In the genomic region with DNA sequence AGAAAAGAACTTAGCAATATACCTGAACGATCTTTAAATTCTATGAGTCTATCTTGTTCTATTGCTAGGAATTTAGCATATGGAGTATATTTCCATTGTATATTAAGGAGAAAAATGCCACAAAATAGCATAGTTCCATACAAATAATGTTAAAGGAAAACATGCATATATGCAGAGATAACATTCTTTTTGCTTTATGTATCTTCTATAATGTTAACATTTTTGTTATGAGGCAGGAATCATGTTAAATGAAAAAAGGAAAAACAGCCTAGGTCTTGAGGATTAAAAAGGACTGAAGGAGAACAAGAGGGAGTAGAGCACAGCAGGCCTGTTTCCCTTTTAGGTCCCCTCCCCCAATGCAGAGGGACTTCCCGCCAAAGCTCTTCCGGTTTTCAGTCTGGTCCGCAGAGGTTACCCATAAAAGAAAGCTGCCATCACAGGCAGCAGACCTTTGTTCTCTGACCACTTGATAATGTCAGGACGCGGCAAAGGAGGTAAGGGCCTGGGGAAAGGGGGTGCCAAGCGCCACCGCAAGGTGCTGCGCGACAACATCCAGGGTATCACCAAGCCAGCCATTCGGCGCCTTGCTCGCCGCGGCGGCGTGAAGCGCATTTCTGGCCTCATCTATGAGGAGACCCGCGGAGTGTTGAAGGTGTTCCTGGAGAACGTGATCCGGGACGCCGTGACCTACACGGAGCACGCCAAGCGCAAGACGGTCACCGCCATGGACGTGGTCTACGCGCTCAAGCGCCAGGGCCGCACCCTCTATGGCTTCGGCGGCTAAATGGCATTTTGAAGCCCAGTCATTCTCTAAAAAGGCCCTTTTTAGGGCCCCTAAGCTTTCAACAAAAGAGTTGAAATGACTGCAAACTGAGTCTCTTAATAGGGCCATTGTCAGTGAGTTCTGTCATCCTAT, we compare ENCODE assay signal across 8 cellular contexts.
DNase-seq lines count a peak whose midpoint lies in the region; ATAC-seq, FAIRE-seq and TF ChIP-seq lines count a peak whose summit lies in the region.

No MANE protein-coding gene starts in this region.

- DNase-seq in A549 (ENCODE audit: low read depth in 1 of 2, low spot score in 1 of 2) (peak in 1 of 2 experiments; percentile 84), adrenal gland (peak in 4 of 7 donors; percentile 27 to 51 (median 40)), small intestine (peak; percentile 87), HuH-7 (ENCODE audit: low spot score) (no peak)

- H3K9me3 ChIP-seq in A549: no peaks in the 10 kb centered on the region
- H3K9me3 ChIP-seq in adrenal gland (replicated peaks in 1 of 3): no peaks in the 10 kb centered on the region
- no peaks in the 10 kb centered on the region for H3K9me3 ChIP-seq in iPS-15b (ENCODE audit: control insufficient read depth, insufficient read depth, low read length)
- H3K9me3 ChIP-seq in small intestine (ENCODE audit: control insufficient read depth, low read depth): no peaks in the 10 kb centered on the region

- CTCF ChIA-PET in A549 (lab: Yijun Ruan, JAX): interaction anchor here (1.6 kb wide), 2 partner anchors 8 to 12 kb away, joined by 5 to 7 read pairs; a partner anchor contains a TSS

- H3K36me3 ChIP-seq in adrenal gland (replicated peaks in 1 of 2): no peaks in the 10 kb centered on the region
- no peaks in the 10 kb centered on the region for H3K36me3 ChIP-seq in iPS-15b (ENCODE audit: control insufficient read depth, insufficient read depth, low read length)
- H3K36me3 ChIP-seq in small intestine (ENCODE audit: control insufficient read depth in 2 of 2, insufficient read depth in 2 of 2, low read length in 2 of 2): peaks cover 0 to 2% of the 10 kb centered on the region in 2 donors

- TF ChIP-seq EP300 in A549 (IDR thresholded peaks at IDR 0.05): 0 out of 5 replicates have a peak, but pooled peaks of 1 of the 2 experiments have one; percentile 23

- H3K4me1 ChIP-seq in A549: peaks cover 54% of the 10 kb centered on the region
- H3K4me1 ChIP-seq in adrenal gland (replicated peaks in 1 of 2): peaks cover 5 to 6% of the 10 kb centered on the region in 2 donors
- H3K4me1 ChIP-seq in iPS-15b (ENCODE audit: control insufficient read depth, insufficient read depth, low read length): peaks cover 18% of the 10 kb centered on the region
- no peaks in the 10 kb centered on the region for H3K4me1 ChIP-seq in small intestine (ENCODE audit: control insufficient read depth in 2 of 2, insufficient read depth in 1 of 2, low read depth in 1 of 2, low read length in 1 of 2)

- H3K4me2 ChIP-seq in A549: peak overlapping the region; percentile 64

- H3K27ac ChIP-seq in A549 (peak overlapping the region; percentile 71 to 87), adrenal gland (peak overlapping the region in 4 of 5 donors; percentile 34 to 84 (median 66)), small intestine (ENCODE audit: low read depth in 1 of 2, low read length in 1 of 2) (peak overlapping the region; percentile 94 to 95)

- TF ChIP-seq POLR2A in A549 (IDR thresholded peaks at IDR 0.05; ENCODE audit: low read length) (peak; percentile 44), adrenal gland (IDR thresholded peaks at IDR 0.05) (peak in 1 of 2 donors; percentile 28)

- no peak for FAIRE-seq in A549 (lab: Jason Lieb, UNC)
- FAIRE-seq in small intestine (lab: Jason Lieb, UNC): no peak

- POLR2A ChIA-PET in A549 (lab: Yijun Ruan, JAX): interaction anchor here (1.0 to 1.1 kb wide), 3 partner anchors 12 to 751 kb away, joined by 3 to 4 read pairs (median 3); a partner anchor contains a TSS

- H3K27me3 ChIP-seq in adrenal gland: no peaks in the 10 kb centered on the region
- H3K27me3 ChIP-seq in iPS-15b (ENCODE audit: control insufficient read depth, insufficient read depth, low read length): no peaks in the 10 kb centered on the region
- H3K27me3 ChIP-seq in small intestine (ENCODE audit: control insufficient read depth in 2 of 2, insufficient read depth in 2 of 2, low read length in 2 of 2): no peaks in the 10 kb centered on the region

- TF ChIP-seq RAD21 in A549 (conservative IDR thresholded peaks at IDR 0.05 in 1 of 2, IDR thresholded peaks at IDR 0.05 in 1 of 2): no peak

- WGBS in A549 (ENCODE audit: missing lambda C conversion rate): 71% methylated on average over 30 of the region's 36 CpGs
- WGBS in adrenal gland, 4 donors: 9 to 19% (median 11%) methylated on average over 16 to 36 of the region's 36 CpGs
- 2 to 7% (median 6%) methylated on average over 36 of the region's 36 CpGs for WGBS in small intestine, 3 donors

- peak overlapping the region; percentile 46 for H3K4me3 ChIP-seq in A549
- peak overlapping the region in 2 of 4 donors; percentile 0 to 50 for H3K4me3 ChIP-seq in adrenal gland
- H3K4me3 ChIP-seq in iPS-15b (ENCODE audit: low read depth, low read length): peak overlapping the region; percentile 91
- peak overlapping the region; percentile 55 to 62 for H3K4me3 ChIP-seq in small intestine (ENCODE audit: low read depth in 1 of 2, low read length in 2 of 2)

- TF ChIP-seq CTCF in A549 (IDR thresholded peaks at IDR 0.05) (no peak), adrenal gland (IDR thresholded peaks at IDR 0.05) (no peak)

- H3K9ac ChIP-seq in iPS-15b (ENCODE audit: low read depth, low read length): peak overlapping the region; percentile 98

- ATAC-seq in A549: peak; percentile 59 to 64
- ATAC-seq in GM18907 (IDR thresholded peaks at IDR 0.05; ENCODE audit: unreplicated experiment): peak; percentile 74
- ATAC-seq in HG03159 (IDR thresholded peaks at IDR 0.05; ENCODE audit: unreplicated experiment): peak; percentile 54
- ATAC-seq in SK-N-SH treated with all-trans-retinoic acid at 6 μM for 48 hours: peak; percentile 50

- intact Hi-C loops in adrenal gland (cut with DNase I): no loop called here

TF ChIP-seq in A549, 52 proteins besides CTCF, POLR2A, EP300 and RAD21 (continues in another document):
- TF ChIP-seq CHD2 (IDR thresholded peaks at IDR 0.05; ENCODE audit: low read length, partially characterized antibody) (peak; percentile 26), FOSB (CRISPR knock-in tag; IDR thresholded peaks at IDR 0.05) (no peak), NPAS2 (CRISPR knock-in tag; IDR thresholded peaks at IDR 0.05; ENCODE audit: borderline replicate concordance) (no peak), KDM1A (IDR thresholded peaks at IDR 0.05; ENCODE audit: low read depth) (no peak), GATA3 (IDR thresholded peaks at IDR 0.05; ENCODE audit: borderline replicate concordance) (peak; percentile 17; the same call in 1 of the 2 replicates)
- TF ChIP-seq, protein P1, sequence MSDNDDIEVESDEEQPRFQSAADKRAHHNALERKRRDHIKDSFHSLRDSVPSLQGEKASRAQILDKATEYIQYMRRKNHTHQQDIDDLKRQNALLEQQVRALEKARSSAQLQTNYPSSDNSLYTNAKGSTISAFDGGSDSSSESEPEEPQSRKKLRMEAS (IDR thresholded peaks at IDR 0.05): peak; percentile 56; the same call in 1 of the 2 replicates
- TF ChIP-seq, protein P2, sequence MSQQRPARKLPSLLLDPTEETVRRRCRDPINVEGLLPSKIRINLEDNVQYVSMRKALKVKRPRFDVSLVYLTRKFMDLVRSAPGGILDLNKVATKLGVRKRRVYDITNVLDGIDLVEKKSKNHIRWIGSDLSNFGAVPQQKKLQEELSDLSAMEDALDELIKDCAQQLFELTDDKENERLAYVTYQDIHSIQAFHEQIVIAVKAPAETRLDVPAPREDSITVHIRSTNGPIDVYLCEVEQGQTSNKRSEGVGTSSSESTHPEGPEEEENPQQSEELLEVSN (IDR thresholded peaks at IDR 0.05; ENCODE audit: borderline replicate concordance, low read depth): peak; percentile 38; the same call in 1 of the 2 replicates
- TF ChIP-seq, protein P3, sequence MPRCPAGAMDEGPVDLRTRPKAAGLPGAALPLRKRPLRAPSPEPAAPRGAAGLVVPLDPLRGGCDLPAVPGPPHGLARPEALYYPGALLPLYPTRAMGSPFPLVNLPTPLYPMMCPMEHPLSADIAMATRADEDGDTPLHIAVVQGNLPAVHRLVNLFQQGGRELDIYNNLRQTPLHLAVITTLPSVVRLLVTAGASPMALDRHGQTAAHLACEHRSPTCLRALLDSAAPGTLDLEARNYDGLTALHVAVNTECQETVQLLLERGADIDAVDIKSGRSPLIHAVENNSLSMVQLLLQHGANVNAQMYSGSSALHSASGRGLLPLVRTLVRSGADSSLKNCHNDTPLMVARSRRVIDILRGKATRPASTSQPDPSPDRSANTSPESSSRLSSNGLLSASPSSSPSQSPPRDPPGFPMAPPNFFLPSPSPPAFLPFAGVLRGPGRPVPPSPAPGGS (IDR thresholded peaks at IDR 0.05): peak; percentile 45; the same call in 1 of the 3 replicates

TF ChIP-seq in SK-N-SH treated with all-trans-retinoic acid at 6 μM for 48 hours, 23 proteins besides CTCF, POLR2A, EP300 and RAD21:
- TF ChIP-seq PPARA (CRISPR knock-in tag; IDR thresholded peaks at IDR 0.05; ENCODE audit: borderline replicate concordance) (no peak), ZNF70 (CRISPR knock-in tag; IDR thresholded peaks at IDR 0.05) (no peak), GLIS3 (CRISPR knock-in tag; IDR thresholded peaks at IDR 0.05) (no peak), ISL1 (CRISPR knock-in tag; IDR thresholded peaks at IDR 0.05) (no peak), ZFP30 (CRISPR knock-in tag; IDR thresholded peaks at IDR 0.05) (no peak), TCF4 (CRISPR knock-in tag; IDR thresholded peaks at IDR 0.05; ENCODE audit: borderline replicate concordance) (no peak), ZC3H10 (CRISPR knock-in tag; IDR thresholded peaks at IDR 0.05) (no peak), OSR1 (CRISPR knock-in tag; IDR thresholded peaks at IDR 0.05) (no peak), ARNTL (CRISPR knock-in tag; IDR thresholded peaks at IDR 0.05; ENCODE audit: borderline replicate concordance, low read depth) (no peak), CSRNP3 (CRISPR knock-in tag; IDR thresholded peaks at IDR 0.05) (no peak), ZFP3 (CRISPR knock-in tag; IDR thresholded peaks at IDR 0.05) (no peak), ZNF565 (CRISPR knock-in tag; conservative IDR thresholded peaks at IDR 0.05; ENCODE audit: low read depth) (no peak)
